ENCODE assay signal across 8 cellular contexts in the genomic region with DNA sequence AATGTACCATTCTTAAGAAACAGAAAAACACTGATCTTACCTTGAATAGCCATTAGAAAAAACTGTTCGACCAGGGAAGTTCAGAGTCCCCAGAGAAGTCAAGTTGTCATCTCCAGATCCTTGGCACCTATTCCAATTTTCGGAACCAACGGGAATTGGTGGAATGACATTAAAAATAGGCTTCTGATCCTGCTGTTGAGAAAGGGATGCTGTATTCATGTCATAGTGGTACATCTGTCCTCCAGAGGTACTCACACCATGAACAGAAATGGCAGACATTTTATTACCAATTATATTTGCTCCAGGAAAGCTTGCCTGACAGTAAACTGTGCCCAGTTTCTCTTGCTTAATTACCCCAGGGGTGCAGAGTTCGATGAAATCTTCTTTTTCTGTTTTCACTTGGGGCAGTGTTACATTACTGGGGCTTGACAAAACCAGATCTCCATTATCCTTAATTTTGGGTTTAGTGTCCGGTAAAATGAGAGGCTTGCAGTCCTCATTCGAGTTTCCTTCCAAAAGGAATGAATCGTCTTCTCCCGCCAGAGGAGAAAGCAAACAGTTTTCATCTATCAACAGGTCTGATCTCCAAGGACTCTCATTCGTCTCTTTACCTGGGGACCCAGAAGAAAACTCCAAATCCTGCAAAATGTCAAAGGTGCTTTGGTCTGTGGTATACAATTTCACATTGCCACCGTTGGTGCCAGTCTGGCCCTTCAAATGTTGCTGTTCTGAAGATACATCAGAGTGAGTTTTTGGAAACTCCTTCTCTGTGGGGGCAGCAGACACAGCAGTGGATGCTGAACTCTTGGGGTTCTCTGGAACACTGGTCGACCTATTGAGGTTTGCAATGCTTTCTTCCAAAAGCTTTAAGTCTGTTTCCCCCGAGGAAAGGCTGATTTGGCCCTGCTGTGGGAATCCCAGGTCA. TPM values are rescaled to one million over a fixed set of nuclear protein-coding genes. Genes with fewer than 3 reads are reported as not detected.
DNase-seq lines count a peak whose midpoint lies in the region; TF ChIP-seq lines count a peak whose summit lies in the region.

No MANE protein-coding gene starts in this region.

- POLR2A ChIA-PET in CD8-positive, alpha-beta memory T cell (lab: Charles Lee): no interaction called here

- TF ChIP-seq POLR2A in NB4 (IDR thresholded peaks at IDR 0.05; ENCODE audit: extremely low read depth, insufficient read length): no peak

- in situ Hi-C loops in KBM-7 (cut with MboI; ENCODE audit: low pct_unique_long_range_greater_than_20kb, low sequenced_read_pairs): no loop called here

- H3K9ac ChIP-seq in duodenal mucosa (ENCODE audit: low read depth in 1 of 2, low read length in 2 of 2): peak overlapping the region; percentile 31 to 34

- H3K36me3 ChIP-seq in CD8-positive, alpha-beta memory T cell (ENCODE audit: insufficient read depth, low read length): no peaks in the 10 kb centered on the region
- peaks cover 0 to 4% of the 10 kb centered on the region in 2 donors for H3K36me3 ChIP-seq in duodenal mucosa (ENCODE audit: control insufficient read depth in 1 of 2, insufficient read depth in 2 of 2, low read length in 2 of 2)

- H3K4me3 ChIP-seq in CD8-positive, alpha-beta memory T cell (ENCODE audit: low read length): peak overlapping the region; percentile 43
- H3K4me3 ChIP-seq in NB4 (ENCODE audit: low read depth, low read length): peak overlapping the region; percentile 95
- H3K4me3 ChIP-seq in duodenal mucosa (ENCODE audit: low read depth in 1 of 2, low read length in 2 of 2): peak overlapping the region; percentile 66 to 79

- DNase-seq in CD8-positive, alpha-beta memory T cell: no peak
- DNase-seq in NB4 (ENCODE audit: low read depth) (no peak), osteocyte (ENCODE audit: extremely low spot score, unreplicated experiment) (no peak), KBM-7 (no peak), hepatic stellate cell (ENCODE audit: low spot score) (no peak), SIG-M5 (lab: John Stamatoyannopoulos, UW) (no peak), SW480 (ENCODE audit: low spot score) (no peak)

- no peaks in the 10 kb centered on the region for H3K9me3 Mint-ChIP-seq in CD8-positive, alpha-beta memory T cell
- H3K9me3 Mint-ChIP-seq in osteocyte (ENCODE audit: unreplicated experiment): no peaks in the 10 kb centered on the region

- H3K27me3 Mint-ChIP-seq in CD8-positive, alpha-beta memory T cell: no peaks in the 10 kb centered on the region
- H3K27me3 Mint-ChIP-seq in osteocyte (ENCODE audit: unreplicated experiment): no peaks in the 10 kb centered on the region

- no peak overlapping the region for H3K27ac ChIP-seq in CD8-positive, alpha-beta memory T cell (ENCODE audit: low read depth, low read length)
- H3K27ac ChIP-seq in duodenal mucosa (ENCODE audit: low read depth, low read length): no peak overlapping the region

- no peaks in the 10 kb centered on the region for H3K9me3 ChIP-seq in CD8-positive, alpha-beta memory T cell (ENCODE audit: low read length)
- H3K9me3 ChIP-seq in duodenal mucosa (ENCODE audit: control insufficient read depth in 1 of 2, low read length in 2 of 2): no peaks in the 10 kb centered on the region

- H3K27ac Mint-ChIP-seq in CD8-positive, alpha-beta memory T cell: peak overlapping the region in 7 of 8 donors; percentile 22 to 99 (median 51)
- H3K27ac Mint-ChIP-seq in osteocyte (ENCODE audit: unreplicated experiment): no peak overlapping the region

- H3K4me1 ChIP-seq in CD8-positive, alpha-beta memory T cell (ENCODE audit: insufficient read depth, low read length): peaks cover 60% of the 10 kb centered on the region
- H3K4me1 ChIP-seq in duodenal mucosa (ENCODE audit: control insufficient read depth in 1 of 2, insufficient read depth in 2 of 2, low read length in 2 of 2): peaks cover 21 to 60% of the 10 kb centered on the region in 2 donors

- TF ChIP-seq CTCF in NB4 (IDR thresholded peaks at IDR 0.05; ENCODE audit: low read depth, low read length) (no peak), osteocyte (IDR thresholded peaks at IDR 0.05) (no peak)

- peak overlapping the region; percentile 88 to 98 (median 93) for H3K4me3 Mint-ChIP-seq in CD8-positive, alpha-beta memory T cell
- H3K4me3 Mint-ChIP-seq in osteocyte (ENCODE audit: unreplicated experiment): peak overlapping the region; percentile 47

- peaks cover 68 to 74% (median 71%) of the 10 kb centered on the region in 3 donors for H3K4me1 Mint-ChIP-seq in CD8-positive, alpha-beta memory T cell
- H3K4me1 Mint-ChIP-seq in osteocyte (ENCODE audit: unreplicated experiment): peaks cover 73% of the 10 kb centered on the region

- peaks cover 14 to 63% (median 14%) of the 10 kb centered on the region in 3 donors for H3K36me3 Mint-ChIP-seq in CD8-positive, alpha-beta memory T cell
- peaks cover 15% of the 10 kb centered on the region for H3K36me3 Mint-ChIP-seq in osteocyte (ENCODE audit: unreplicated experiment)

- no peaks in the 10 kb centered on the region for H3K27me3 ChIP-seq in CD8-positive, alpha-beta memory T cell (ENCODE audit: insufficient read depth, low read length, poor library complexity, severe bottlenecking)
- H3K27me3 ChIP-seq in duodenal mucosa (ENCODE audit: control insufficient read depth in 1 of 2, insufficient read depth in 2 of 2, low read length in 2 of 2): no peaks in the 10 kb centered on the region

- CTCF ChIA-PET in CD8-positive, alpha-beta memory T cell (lab: Charles Lee): interaction anchor here (1.0 to 1.6 kb wide), 2 partner anchors 143 to 651 kb away, joined by 3 read pairs; no protein-coding TSS in a partner anchor

RNA-seq across cellular contexts. Expression of gene NR3C1, which starts 3.6 kb away (rescaled TPM):
- total RNA-seq in CD8-positive, alpha-beta memory T cell: 10 to 100 TPM; 65.3 to 66.5 TPM
- polyA plus RNA-seq in CD8-positive, alpha-beta memory T cell: 85.5 TPM
- total RNA-seq in osteocyte: 42.6 and 47.8 TPM in 2 replicates

Comparison
In these comparisons a context has a peak if more than half of its experiments do, and no peak if none do; other contexts are left out.
1. H3K4me3 ChIP-seq: peak in every context shown above with its lines; median percentile 95 in NB4; 72 in duodenal mucosa; 43 in CD8-positive, alpha-beta memory T cell.